20 cellular contexts compared by ENCODE assay signal in genomic region chr2:216548901-216549321, GRCh38. TPM values are rescaled to one million over a fixed set of nuclear protein-coding genes. Genes with fewer than 3 reads are reported as not detected.
DNase-seq lines count a peak whose midpoint lies in the region; ATAC-seq and TF ChIP-seq lines count a peak whose summit lies in the region.
"Had no signal": no experiment of that assay in that cellular context is flagged by ENCODE, and none has a peak within 500 bp of the region (broad histone marks: within the 10 kb centered on the region; RNA-seq: fewer than 3 reads in every experiment).

No MANE protein-coding gene starts in this region.

- H3K9me3 ChIP-seq in BLaER1 = no peaks in the 10 kb centered on the region
- H3K9me3 ChIP-seq in heart right ventricle = no peaks in the 10 kb centered on the region
- H3K9me3 ChIP-seq in sigmoid colon = no peaks in the 10 kb centered on the region
- H3K9me3 ChIP-seq: ovary had no signal

- CTCF ChIA-PET in T-cell (lab: Charles Lee) = interaction anchor here in 1 of 2 donors (0.5 kb wide), 1 partner anchor 1215 kb away, joined by 4 read pairs; no protein-coding TSS in a partner anchor

- H4K20me1 ChIP-seq in BLaER1 = peaks cover 11% of the 10 kb centered on the region; the same call in 1 of the 2 replicates

- 46 to 52% methylated on average over 5 of the region's 5 CpGs for whole genome bisulfite sequencing in heart right ventricle, 2 donors
- 80 to 88% methylated on average over 5 of the region's 5 CpGs for WGBS in sigmoid colon, 2 donors

- no peak overlapping the region for H3K4me3 ChIP-seq in BLaER1
- H3K4me3 ChIP-seq in heart right ventricle = no peak overlapping the region
- no peak overlapping the region for H3K4me3 ChIP-seq in sigmoid colon
- H3K4me3 ChIP-seq: ovary had no signal

- H3K27ac Mint-ChIP-seq in T-cell = no peak overlapping the region
- H3K27ac Mint-ChIP-seq: activated CD8-positive, alpha-beta memory T cell treated with anti-CD3 and anti-CD28 coated beads, Interleukin-2, amount 10 ng/mL, durations not matched to agents 7 days and 5 days; T-helper 17 cell had no signal

- H3K27me3 Mint-ChIP-seq in T-cell = peaks cover 11 to 16% of the 10 kb centered on the region in 2 donors

- TF ChIP-seq EP300 in sigmoid colon (IDR thresholded peaks at IDR 0.05) = no peak

- no peaks in the 10 kb centered on the region for H3K9me3 Mint-ChIP-seq in T-cell

- H3K4me2 ChIP-seq in BLaER1 = 0 out of 2 replicates have a peak overlapping the region, but pooled peaks have one; percentile 19

- TF ChIP-seq POLR2A in sigmoid colon (IDR thresholded peaks at IDR 0.05) = no peak

- H3K36me3 ChIP-seq in BLaER1 = no peaks in the 10 kb centered on the region
- no peaks in the 10 kb centered on the region for H3K36me3 ChIP-seq in heart right ventricle
- no peaks in the 10 kb centered on the region for H3K36me3 ChIP-seq in sigmoid colon
- H3K36me3 ChIP-seq: ovary had no signal

- H3K27me3 ChIP-seq in BLaER1 = peaks cover 41% of the 10 kb centered on the region
- H3K27me3 ChIP-seq in heart right ventricle = no peaks in the 10 kb centered on the region
- H3K27me3 ChIP-seq in sigmoid colon = no peaks in the 10 kb centered on the region
- H3K27me3 ChIP-seq: ovary had no signal

- intact Hi-C loops in heart right ventricle (cut with DNase I) (loop anchor here in 1 of 10 donors (5.0 kb wide), 1 partner anchor 48 kb away; no protein-coding TSS in a partner anchor), sigmoid colon (cut with DNase I) (no loop called here)

- no peaks in the 10 kb centered on the region for H3K4me1 Mint-ChIP-seq in T-cell
- H3K4me1 Mint-ChIP-seq: activated CD8-positive, alpha-beta memory T cell treated with anti-CD3 and anti-CD28 coated beads, Interleukin-2, amount 10 ng/mL, durations not matched to agents 7 days and 5 days; T-helper 17 cell had no signal

- DNase-seq in astrocyte of the hippocampus (ENCODE audit: low read depth, low spot score) = peak; percentile 61
- DNase-seq in heart right ventricle = peak; percentile 59 to 68
- DNase-seq in sigmoid colon = peak; percentile 70
- no peak for DNase-seq in T-cell
- DNase-seq in 8988T = no peak
- no peak for DNase-seq in NCI-H526 (lab: John Stamatoyannopoulos, UW)
- DNase-seq: activated CD8-positive, alpha-beta memory T cell treated with anti-CD3 and anti-CD28 coated beads, Interleukin-2, amount 10 ng/mL, durations not matched to agents 7 days and 5 days; activated gamma-delta T cell treated with Interleukin-2 at 50 U/mL for 16 hours; COR-L47; dermis blood vessel endothelial cell; Kasumi-1; left colon; NCI-H146; stimulated activated CD4-positive, alpha-beta T cell treated with anti-CD3 and anti-CD28 coated beads, Interleukin-15, amount 100 ng/mL, for 24 hours; stimulated activated naive CD4-positive, alpha-beta T cell treated with Interleukin-2 at 50 U/mL for 16 hours; T-helper 17 cell had no signal

- H3K4me3 Mint-ChIP-seq in T-cell = no peak overlapping the region
- H3K4me3 Mint-ChIP-seq: activated CD8-positive, alpha-beta memory T cell treated with anti-CD3 and anti-CD28 coated beads, Interleukin-2, amount 10 ng/mL, durations not matched to agents 7 days and 5 days; T-helper 17 cell had no signal

- TF ChIP-seq CTCF in heart right ventricle (IDR thresholded peaks at IDR 0.05) = no peak
- no peak for TF ChIP-seq CTCF in sigmoid colon (IDR thresholded peaks at IDR 0.05)

- H3K36me3 Mint-ChIP-seq in T-cell = no peaks in the 10 kb centered on the region
- H3K36me3 Mint-ChIP-seq: activated CD8-positive, alpha-beta memory T cell treated with anti-CD3 and anti-CD28 coated beads, Interleukin-2, amount 10 ng/mL, durations not matched to agents 7 days and 5 days had no signal

- POLR2A ChIA-PET in T-cell (lab: Charles Lee) = no interaction called here

- no peak overlapping the region for H3K9ac ChIP-seq in BLaER1

- ATAC-seq in heart right ventricle = peak; percentile 39 to 85 (median 68)
- ATAC-seq in T-cell (replicated peaks in 1 of 4) = no peak
- no peak for ATAC-seq in GM19455 (IDR thresholded peaks at IDR 0.05; ENCODE audit: unreplicated experiment)
- ATAC-seq: activated CD8-positive, alpha-beta memory T cell treated with anti-CD3 and anti-CD28 coated beads, Interleukin-2, amount 10 ng/mL, durations not matched to agents 7 days and 5 days; esophagus mucosa; left colon; T-helper 17 cell had no signal

- H3K27ac ChIP-seq in BLaER1 = no peak overlapping the region
- H3K27ac ChIP-seq in heart right ventricle = peak overlapping the region in 9 of 10 donors; percentile 15 to 94 (median 78)
- H3K27ac ChIP-seq in sigmoid colon = peak overlapping the region; percentile 69 to 86 (median 75)
- H3K27ac ChIP-seq: ovary had no signal

- H3K4me1 ChIP-seq in BLaER1 (peaks cover 6% of the 10 kb centered on the region; the same call in 1 of the 2 replicates), heart right ventricle (peaks cover 0 to 62% (median 31%) of the 10 kb centered on the region in 9 donors), sigmoid colon (peaks cover 0 to 72% (median 55%) of the 10 kb centered on the region in 4 donors)

RNA-seq across cellular contexts. Expression of gene RPL37A, which starts 50.3 kb away (rescaled TPM):
- total RNA-seq in heart right ventricle (1,000 to 10,000 TPM; 1,773 to 2,212 (median 2,050) TPM), sigmoid colon (1,000 to 10,000 TPM in 3 of 4 donors, 100 to 1,000 TPM in 1; 991 to 2,007 (median 1,382) TPM), T-cell (1,000 to 10,000 TPM; 3,102 to 3,715 (median 3,468) TPM)
- polyA plus RNA-seq in heart right ventricle (1,000 to 10,000 TPM; 2,109 to 6,100 TPM), sigmoid colon (1,000 to 10,000 TPM; 3,342 to 6,789 (median 3,480) TPM)

Comparison
In these comparisons a context has a peak if more than half of its experiments do, and no peak if none do; other contexts are left out.
1. DNase-seq: peak in astrocyte of the hippocampus (single experiment), heart right ventricle (2 of 2) and sigmoid colon (single experiment); none in T-cell (0 of 34), 8988T (single experiment) and NCI-H526 (0 of 2).
2. ATAC-seq: peak in heart right ventricle (8 of 8); none in T-cell (0 of 4) and GM19455 (single experiment).